ENCODE assay signal across 20 cellular contexts in genomic region chr17:76008630-76009425, GRCh38. TPM values are rescaled to one million over a fixed set of nuclear protein-coding genes. Genes with fewer than 3 reads are reported as not detected.
DNase-seq lines count a peak whose midpoint lies in the region; ATAC-seq, FAIRE-seq and TF ChIP-seq lines count a peak whose summit lies in the region.
"Had no signal": no experiment of that assay in that cellular context is flagged by ENCODE, and none has a peak within 500 bp of the region (broad histone marks: within the 10 kb centered on the region; RNA-seq: fewer than 3 reads in every experiment).

No MANE protein-coding gene starts in this region.

- in situ Hi-C loops in K562 (cut with MboI), result loop anchor here (5.0 to 10.0 kb wide), 3 partner anchors 102 to 283 kb away; a partner anchor contains a TSS

- no peak for FAIRE-seq in K562 (lab: Jason Lieb, UNC)
- FAIRE-seq: A549 had no signal

- TF ChIP-seq RAD21 in K562 (CRISPR knock-in tag; conservative IDR thresholded peaks at IDR 0.05 in 1 of 2, IDR thresholded peaks at IDR 0.05 in 1 of 2), result no peak

- peak overlapping the region in 1 of 2 experiments; percentile 21; a peak in 1 of 4 replicates for H3K9ac ChIP-seq in K562 (ENCODE audit: insufficient read depth in 1 of 2, low read depth in 2 of 2, low read length in 2 of 2)

- no peak for TF ChIP-seq POLR2A in K562 (conservative IDR thresholded peaks at IDR 0.05)

- H3K9me1 ChIP-seq in K562 (ENCODE audit: control insufficient read depth, insufficient read depth, low read length), result no peaks in the 10 kb centered on the region

- TF ChIP-seq CTCF in K562 (IDR thresholded peaks at IDR 0.05 in 2 of 3, conservative IDR thresholded peaks at IDR 0.05 in 1 of 3; ENCODE audit: insufficient read depth in 2 of 3, low read depth in 1 of 3, low read length in 3 of 3) (no peak), osteoblast (IDR thresholded peaks at IDR 0.05; ENCODE audit: extremely low read depth, low read depth, low read length) (no peak)

- H3K79me2 ChIP-seq in K562 (ENCODE audit: control insufficient read depth, insufficient read depth, low read length) (no peaks in the 10 kb centered on the region), osteoblast (ENCODE audit: insufficient read depth, low read length) (no peaks in the 10 kb centered on the region)

- 17% methylated on average over 49 of the region's 56 CpGs for WGBS in K562 (ENCODE audit: insufficient coverage, low coverage, missing lambda C conversion rate)

- POLR2A ChIA-PET in K562 (lab: Yijun Ruan, JAX), result interaction anchor here (0.6 to 2.0 kb wide), 10 partner anchors 8 to 271 kb away, joined by 3 to 9 read pairs (median 4); partner anchors contain the start of gene CDK3

- H4K20me1 ChIP-seq in K562 (replicated peaks; ENCODE audit: control insufficient read depth, insufficient read depth, low read length) (0 out of 2 replicates have a peak, but pooled peaks cover 2% of the 10 kb centered on the region), osteoblast (ENCODE audit: insufficient read depth, low read length) (no peaks in the 10 kb centered on the region)

- H3K36me3 ChIP-seq in K562 (ENCODE audit: control insufficient read depth, insufficient read depth, low read length), result peaks cover 7% of the 10 kb centered on the region; the same call in 2 of the 3 replicates
- no peaks in the 10 kb centered on the region for H3K36me3 ChIP-seq in osteoblast (ENCODE audit: insufficient read depth, low read length)
- H3K36me3 ChIP-seq: BE2C had no signal

- H3K4me3 ChIP-seq in K562 (no peak overlapping the region), osteoblast (ENCODE audit: insufficient read depth, low read length) (no peak overlapping the region)
- H3K4me3 ChIP-seq: A549 had no signal

- ATAC-seq in K562, result no peak
- no peak for ATAC-seq in GM19328 (IDR thresholded peaks at IDR 0.05; ENCODE audit: unreplicated experiment)
- ATAC-seq: A549, HCT116 had no signal

- H3K27me3 ChIP-seq in K562 (ENCODE audit: control insufficient read depth in 2 of 2, insufficient read depth in 2 of 2, low read length in 2 of 2), result peaks cover 37 to 52% of the 10 kb centered on the region in 2 experiments
- H3K27me3 ChIP-seq in osteoblast (ENCODE audit: insufficient read depth, low read length), result no peaks in the 10 kb centered on the region
- H3K27me3 ChIP-seq: BE2C had no signal

- H3K4me2 ChIP-seq in K562 (ENCODE audit: insufficient read depth, low read length) (no peak overlapping the region), osteoblast (ENCODE audit: insufficient read depth, low read length) (no peak overlapping the region)
- H3K4me2 ChIP-seq: A549 had no signal

- H2AFZ ChIP-seq in K562 (ENCODE audit: low read depth, low read length) (no peak overlapping the region), osteoblast (ENCODE audit: low read length) (no peak overlapping the region)

- intact Hi-C loops in K562 (cut with micrococcal nuclease), result loop anchor here (10.0 kb wide), 1 partner anchor 254 kb away; no protein-coding TSS in a partner anchor

- no peak for TF ChIP-seq EP300 in K562 (IDR thresholded peaks at IDR 0.05; ENCODE audit: low read length)

- DNase-seq in 8988T (peak; percentile 3), K562 (ENCODE audit: extremely low read depth in 1 of 4, low spot score in 3 of 4) (peak in 1 of 4 experiments; percentile 25), osteoblast (ENCODE audit: insufficient read length, low spot score, missing footprints) (peak; percentile 73), dedifferentiated amniotic fluid mesenchymal stem cell (ENCODE audit: extremely low spot score) (no peak)
- DNase-seq: BE2C; CD4-positive, CD25-positive, alpha-beta regulatory T cell; EL; GF-D8; GOT3; Kasumi-1; NCI-H1417; NCI-H1694 treated with DMSO at 0.1 percent for 48 hours; NCI-H2081 treated with DMSO at 0.1 percent for 48 hours; NCI-H2171 treated with DMSO at 0.1 percent for 48 hours; NCI-H524 treated with DMSO at 0.1 percent for 48 hours; NCI-H82; SHP77 had no signal

- BruUV-seq in K562 (replicated peaks; lab: Mats Ljungman, UMichigan), result no TSS peak

- H3K4me1 ChIP-seq in K562 (replicated peaks in 1 of 2; ENCODE audit: control insufficient read depth in 2 of 2, insufficient read depth in 2 of 2, low read length in 2 of 2) (peaks cover 0 to 38% of the 10 kb centered on the region in 2 experiments; a peak in 3 of 5 replicates), osteoblast (ENCODE audit: insufficient read depth, low read length) (no peaks in the 10 kb centered on the region)
- H3K4me1 ChIP-seq: A549, BE2C had no signal

- CTCF ChIA-PET in K562 (lab: Yijun Ruan, JAX; ENCODE audit: low intra/inter-chr PET ratio), result interaction anchor here (0.6 kb wide), 1 partner anchor 294 kb away, joined by 3 read pairs; no protein-coding TSS in a partner anchor

- no peak overlapping the region for H3K27ac ChIP-seq in K562 (ENCODE audit: extremely low read depth, low read depth, low read length)
- no peak overlapping the region for H3K27ac ChIP-seq in osteoblast (ENCODE audit: low read depth, low read length)
- H3K27ac ChIP-seq: A549 had no signal

- H3K9me3 ChIP-seq in K562 (replicated peaks; ENCODE audit: control insufficient read depth, insufficient read depth, low read depth, low read length), result no peaks in the 10 kb centered on the region
- no peaks in the 10 kb centered on the region for H3K9me3 ChIP-seq in osteoblast (ENCODE audit: low read depth, low read length)
- H3K9me3 ChIP-seq: A549, BE2C had no signal

RNA-seq across cellular contexts. Expression of gene CDK3, which starts 8.2 kb away (rescaled TPM):
- 7.8 and 22.7 TPM in 2 replicates for total RNA-seq in K562 (2011; cell fraction: chromatin; rRNA removed; ENCODE audit: low replicate concordance)
- 15.4 and 17.0 TPM in 2 replicates for total RNA-seq in K562 (2011; cell fraction: nucleolus; rRNA removed)
- 9.2 and 9.4 TPM in 2 replicates for total RNA-seq in K562 (2011; cell fraction: nucleoplasm; rRNA removed)
- total RNA-seq in K562 (2014; rRNA removed) (1.3 and 6.0 TPM in 2 replicates), K562 (2014; rRNA removed; fragmentation: Illumina TruSeq; extraction: Trizol) (1.1 and 2.8 TPM in 2 replicates), K562 (2015; rRNA removed; fragmentation: Illumina TruSeq; extraction: Trizol) (4.0 and 4.3 TPM in 2 replicates), K562 (2021) (5.0 and 5.4 TPM in 2 replicates), osteoblast (0.72 and 0.88 TPM in 2 replicates)
- polyA plus RNA-seq in K562 (2011; rRNA removed) (5.7 and 8.0 TPM in 2 replicates), K562 (2014; fragmentation: Illumina TruSeq; extraction: Trizol) (4.7 TPM in 2 replicates), K562 (2014; fragmentation: Nextera tagmentation; extraction: Ambion mirVana) (under 1 TPM; 0.55 to 0.94 TPM), K562 (2014; rRNA removed) (8.2 and 10.6 TPM in 2 replicates)
- polyA plus RNA-seq in K562 (2011; cell fraction: cytosol; rRNA removed), result 5.5 and 7.2 TPM in 2 replicates
- polyA plus RNA-seq in K562 (2011; cell fraction: nucleus; rRNA removed), result 48.9 and 53.7 TPM in 2 replicates
- 4.8 and 9.3 TPM in 2 replicates for polyA plus RNA-seq in K562 (2012)
- 0.56 and 1.2 TPM in 2 replicates for polyA minus RNA-seq in K562 (2011; rRNA and poly(A)+ RNA removed)
- polyA minus RNA-seq in K562 (2011; cell fraction: cytosol; rRNA and poly(A)+ RNA removed), result not detected in 2 replicates
- polyA minus RNA-seq in K562 (2011; cell fraction: nucleus; rRNA and poly(A)+ RNA removed), result 1.5 and 3.7 TPM in 2 replicates

RNA-seq across cellular contexts. Expression of gene EVPL, which starts 18.3 kb away (rescaled TPM):
- total RNA-seq in K562 (2011; cell fraction: chromatin; rRNA removed; ENCODE audit: low replicate concordance), result 0.07 TPM in 1 of 2 replicates, not detected in the other
- under 0.01 and 0.13 TPM in 2 replicates for total RNA-seq in K562 (2011; cell fraction: nucleolus; rRNA removed)
- total RNA-seq in K562 (2011; cell fraction: nucleoplasm; rRNA removed), result not detected in 2 replicates
- total RNA-seq in K562 (2014; rRNA removed), result 0.04 and 0.18 TPM in 2 replicates
- total RNA-seq in K562 (2014; rRNA removed; fragmentation: Illumina TruSeq; extraction: Trizol), result not detected in 2 replicates
- total RNA-seq in K562 (2015; rRNA removed; fragmentation: Illumina TruSeq; extraction: Trizol), result 0.18 TPM in 1 of 2 replicates, not detected in the other
- total RNA-seq in K562 (2021), result 0.11 and 0.13 TPM in 2 replicates
- not detected in 2 replicates for polyA plus RNA-seq in K562 (2011; rRNA removed)
- polyA plus RNA-seq in K562 (2011; cell fraction: cytosol; rRNA removed), result 0.01 TPM in 1 of 2 replicates, not detected in the other
- polyA plus RNA-seq in K562 (2011; cell fraction: nucleus; rRNA removed), result 0.04 and 0.10 TPM in 2 replicates
- polyA plus RNA-seq in K562 (2012), result 0.03 and 0.10 TPM in 2 replicates
- polyA plus RNA-seq in K562 (2014; fragmentation: Illumina TruSeq; extraction: Trizol), result not detected in 2 replicates
- polyA plus RNA-seq in K562 (2014; fragmentation: Nextera tagmentation; extraction: Ambion mirVana), result not detected
- polyA plus RNA-seq in K562 (2014; rRNA removed), result 0.08 TPM in 1 of 2 replicates, not detected in the other
- not detected in 2 replicates for polyA minus RNA-seq in K562 (2011; rRNA and poly(A)+ RNA removed)
- not detected in 2 replicates for polyA minus RNA-seq in K562 (2011; cell fraction: cytosol; rRNA and poly(A)+ RNA removed)
- not detected in 2 replicates for polyA minus RNA-seq in K562 (2011; cell fraction: nucleus; rRNA and poly(A)+ RNA removed)
- not detected in 2 replicates for total RNA-seq in osteoblast

RNA-seq across cellular contexts. Expression of gene TEN1, which starts 29.8 kb away (rescaled TPM):
- 8.4 and 19.9 TPM in 2 replicates for total RNA-seq in K562 (2011; cell fraction: chromatin; rRNA removed; ENCODE audit: low replicate concordance)
- 2.0 and 4.2 TPM in 2 replicates for total RNA-seq in K562 (2011; cell fraction: nucleolus; rRNA removed)
- 2.9 and 3.3 TPM in 2 replicates for total RNA-seq in K562 (2011; cell fraction: nucleoplasm; rRNA removed)
- total RNA-seq in K562 (2014; rRNA removed) (21.7 and 22.9 TPM in 2 replicates), K562 (2014; rRNA removed; fragmentation: Illumina TruSeq; extraction: Trizol) (3.3 and 4.5 TPM in 2 replicates), K562 (2015; rRNA removed; fragmentation: Illumina TruSeq; extraction: Trizol) (11.9 and 12.2 TPM in 2 replicates), K562 (2021) (14.2 and 14.6 TPM in 2 replicates), osteoblast (23.2 and 23.6 TPM in 2 replicates)
- polyA plus RNA-seq in K562 (2011; rRNA removed) (10.1 and 13.0 TPM in 2 replicates), K562 (2014; fragmentation: Illumina TruSeq; extraction: Trizol) (8.8 and 16.2 TPM in 2 replicates), K562 (2014; fragmentation: Nextera tagmentation; extraction: Ambion mirVana) (1 to 10 TPM; 1.3 to 3.3 TPM), K562 (2014; rRNA removed) (20.4 and 25.7 TPM in 2 replicates)
- polyA plus RNA-seq in K562 (2011; cell fraction: cytosol; rRNA removed), result 16.6 and 20.7 TPM in 2 replicates
- 29.4 and 38.1 TPM in 2 replicates for polyA plus RNA-seq in K562 (2011; cell fraction: nucleus; rRNA removed)
- polyA plus RNA-seq in K562 (2012), result 13.0 and 23.5 TPM in 2 replicates
- 4.4 and 9.0 TPM in 2 replicates for polyA minus RNA-seq in K562 (2011; rRNA and poly(A)+ RNA removed)
- polyA minus RNA-seq in K562 (2011; cell fraction: cytosol; rRNA and poly(A)+ RNA removed), result 2.0 and 3.3 TPM in 2 replicates
- polyA minus RNA-seq in K562 (2011; cell fraction: nucleus; rRNA and poly(A)+ RNA removed), result 1.2 and 4.7 TPM in 2 replicates

RNA-seq across cellular contexts. Expression of gene ACOX1, which starts 29.9 kb away (rescaled TPM):
- total RNA-seq in K562 (2011; cell fraction: chromatin; rRNA removed; ENCODE audit: low replicate concordance), result 83.3 and 88.8 TPM in 2 replicates
- total RNA-seq in K562 (2011; cell fraction: nucleolus; rRNA removed), result 53.9 and 55.9 TPM in 2 replicates
- 61.1 and 71.0 TPM in 2 replicates for total RNA-seq in K562 (2011; cell fraction: nucleoplasm; rRNA removed)
- 9.0 and 14.4 TPM in 2 replicates for total RNA-seq in K562 (2014; rRNA removed)
- total RNA-seq in K562 (2014; rRNA removed; fragmentation: Illumina TruSeq; extraction: Trizol), result 16.5 and 17.9 TPM in 2 replicates
- 16.2 and 18.3 TPM in 2 replicates for total RNA-seq in K562 (2015; rRNA removed; fragmentation: Illumina TruSeq; extraction: Trizol)
- total RNA-seq in K562 (2021), result 23.7 and 24.1 TPM in 2 replicates
- polyA plus RNA-seq in K562 (2011; rRNA removed), result 20.6 and 25.6 TPM in 2 replicates
- 15.4 and 19.4 TPM in 2 replicates for polyA plus RNA-seq in K562 (2011; cell fraction: cytosol; rRNA removed)
- 22.3 and 26.0 TPM in 2 replicates for polyA plus RNA-seq in K562 (2011; cell fraction: nucleus; rRNA removed)
- 12.9 and 17.2 TPM in 2 replicates for polyA plus RNA-seq in K562 (2012)
- polyA plus RNA-seq in K562 (2014; fragmentation: Illumina TruSeq; extraction: Trizol), result 13.3 and 14.5 TPM in 2 replicates
- 1 to 10 TPM; 8.6 to 9.5 TPM for polyA plus RNA-seq in K562 (2014; fragmentation: Nextera tagmentation; extraction: Ambion mirVana)
- 7.8 and 8.3 TPM in 2 replicates for polyA plus RNA-seq in K562 (2014; rRNA removed)
- polyA minus RNA-seq in K562 (2011; rRNA and poly(A)+ RNA removed), result 80.6 and 97.7 TPM in 2 replicates
- 52.9 and 57.5 TPM in 2 replicates for polyA minus RNA-seq in K562 (2011; cell fraction: cytosol; rRNA and poly(A)+ RNA removed)
- 17.2 and 43.8 TPM in 2 replicates for polyA minus RNA-seq in K562 (2011; cell fraction: nucleus; rRNA and poly(A)+ RNA removed)
- 59.2 and 59.4 TPM in 2 replicates for total RNA-seq in osteoblast
